Comparison of ENCODE assay signal across 8 cellular contexts in the genomic region with DNA sequence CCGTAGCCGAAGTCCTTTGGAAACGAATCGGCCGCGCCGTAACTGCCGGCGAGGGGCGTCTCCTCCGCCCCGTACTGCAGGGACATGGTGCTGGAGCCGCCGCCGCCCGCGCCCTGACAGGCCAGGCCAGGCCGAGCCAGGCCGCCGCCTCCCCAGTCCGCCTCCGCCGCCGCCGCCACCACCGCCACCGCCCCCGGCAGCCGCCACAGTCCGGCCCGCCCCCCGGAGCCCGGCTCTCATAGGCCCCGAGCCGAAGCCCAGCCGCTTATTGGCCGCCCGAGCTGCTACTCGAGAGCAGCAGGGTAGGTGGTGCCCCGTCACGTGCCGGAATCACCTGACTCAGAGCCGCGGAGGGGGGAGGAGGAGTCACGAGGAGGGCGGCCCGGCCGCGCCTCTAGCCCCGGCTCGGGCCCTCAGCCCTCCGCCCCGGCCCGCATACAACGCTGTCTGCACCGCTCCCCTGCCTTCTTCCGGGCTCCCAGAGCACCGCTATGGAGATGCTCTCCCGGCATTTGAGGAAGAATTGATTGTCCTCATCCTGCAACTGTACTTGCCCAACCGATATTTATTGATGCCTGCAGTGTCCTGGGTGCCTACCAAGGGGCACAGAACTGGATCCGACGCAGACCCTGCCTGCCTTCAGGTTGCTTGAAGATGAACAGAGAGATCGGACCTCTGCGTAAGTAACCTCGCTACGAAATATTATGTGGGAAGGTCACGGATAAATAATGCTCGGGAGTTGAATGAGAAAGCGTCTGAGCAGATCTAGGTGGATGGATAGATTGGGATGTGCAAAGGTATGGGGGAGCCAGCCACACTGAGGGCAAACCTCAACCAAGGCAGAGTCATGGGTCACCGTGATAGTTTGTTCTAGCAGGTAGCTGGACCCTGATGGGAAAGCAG. TPM values are rescaled to one million over a fixed set of nuclear protein-coding genes. Genes with fewer than 3 reads are reported as not detected.
DNase-seq lines count a peak whose midpoint lies in the region; ATAC-seq and TF ChIP-seq lines count a peak whose summit lies in the region.

A gene with protein sequence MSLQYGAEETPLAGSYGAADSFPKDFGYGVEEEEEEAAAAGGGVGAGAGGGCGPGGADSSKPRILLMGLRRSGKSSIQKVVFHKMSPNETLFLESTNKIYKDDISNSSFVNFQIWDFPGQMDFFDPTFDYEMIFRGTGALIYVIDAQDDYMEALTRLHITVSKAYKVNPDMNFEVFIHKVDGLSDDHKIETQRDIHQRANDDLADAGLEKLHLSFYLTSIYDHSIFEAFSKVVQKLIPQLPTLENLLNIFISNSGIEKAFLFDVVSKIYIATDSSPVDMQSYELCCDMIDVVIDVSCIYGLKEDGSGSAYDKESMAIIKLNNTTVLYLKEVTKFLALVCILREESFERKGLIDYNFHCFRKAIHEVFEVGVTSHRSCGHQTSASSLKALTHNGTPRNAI (minus strand): TSS at position 212 of the 903 bp plus-strand sequence. CDS start 126 bp downstream, at position 86.

- DNase-seq in NCI-H187 (lab: John Stamatoyannopoulos, UW), result peak; percentile 81 to 94
- DNase-seq in T-helper 17 cell, result peak; percentile 97
- peak; percentile 79 to 100 (median 98) for DNase-seq in amygdala (lab: John Stamatoyannopoulos, UW)
- peak; percentile 100 for DNase-seq in left ventricle myocardium inferior
- peak; percentile 98 for DNase-seq in progenitor cell of endocrine pancreas (ENCODE audit: low spot score, unreplicated experiment)
- peak; percentile 100 for DNase-seq in upper lobe of right lung

- H3K27ac ChIP-seq in left ventricle myocardium inferior (replicated peaks) (peak within 1 kb of the TSS; percentile 94), upper lobe of right lung (peak within 1 kb of the TSS; percentile 82)

- H3K27me3 ChIP-seq in left ventricle myocardium inferior (ENCODE audit: low read depth) (no peaks in the 10 kb centered on the region), upper lobe of right lung (no peaks in the 10 kb centered on the region)

- peaks cover 21% of the 10 kb centered on the region for H3K36me3 ChIP-seq in left ventricle myocardium inferior
- H3K36me3 ChIP-seq in upper lobe of right lung, result peaks cover 24% of the 10 kb centered on the region

- H3K36me3 Mint-ChIP-seq in T-helper 17 cell (ENCODE audit: low read depth) (peaks cover 6% of the 10 kb centered on the region), progenitor cell of endocrine pancreas (ENCODE audit: insufficient read depth) (peaks cover 7% of the 10 kb centered on the region)

- ATAC-seq in GM18499 (IDR thresholded peaks at IDR 0.05; ENCODE audit: insufficient read depth, unreplicated experiment) (peak; percentile 49), HG02938 (IDR thresholded peaks at IDR 0.05; ENCODE audit: unreplicated experiment) (peak; percentile 92), T-helper 17 cell (peak; percentile 98), upper lobe of right lung (peak; percentile 99)

- H3K9me3 ChIP-seq in T-helper 17 cell (ENCODE audit: control insufficient read depth, low read length, poor library complexity, severe bottlenecking) (no peaks in the 10 kb centered on the region), left ventricle myocardium inferior (replicated peaks) (no peaks in the 10 kb centered on the region), upper lobe of right lung (no peaks in the 10 kb centered on the region)

- no peaks in the 10 kb centered on the region for H3K9me3 Mint-ChIP-seq in progenitor cell of endocrine pancreas (ENCODE audit: low read depth)

- intact Hi-C loops in left ventricle myocardium inferior (cut with micrococcal nuclease), result no loop called here
- intact Hi-C loops in upper lobe of right lung (cut with DNase I), result no loop called here

- H3K27me3 Mint-ChIP-seq in T-helper 17 cell (no peaks in the 10 kb centered on the region), progenitor cell of endocrine pancreas (no peaks in the 10 kb centered on the region)

- peaks cover 41% of the 10 kb centered on the region for H3K4me1 Mint-ChIP-seq in T-helper 17 cell
- H3K4me1 Mint-ChIP-seq in progenitor cell of endocrine pancreas (ENCODE audit: low read depth), result peaks cover 24% of the 10 kb centered on the region

- H3K4me3 Mint-ChIP-seq in T-helper 17 cell (peak within 1 kb of the TSS; percentile 97), progenitor cell of endocrine pancreas (ENCODE audit: low read depth) (peak within 1 kb of the TSS; percentile 91)

- peak within 1 kb of the TSS; percentile 94 for H3K27ac Mint-ChIP-seq in T-helper 17 cell
- peak within 1 kb of the TSS; percentile 94 for H3K27ac Mint-ChIP-seq in progenitor cell of endocrine pancreas

- peak within 1 kb of the TSS; percentile 95 for H3K4me3 ChIP-seq in left ventricle myocardium inferior
- peak within 1 kb of the TSS; percentile 92 for H3K4me3 ChIP-seq in upper lobe of right lung

- TF ChIP-seq CTCF in left ventricle myocardium inferior (IDR thresholded peaks at IDR 0.05; ENCODE audit: borderline replicate concordance) (no peak), progenitor cell of endocrine pancreas (IDR thresholded peaks at IDR 0.05; ENCODE audit: unreplicated experiment) (no peak), upper lobe of right lung (IDR thresholded peaks at IDR 0.05) (no peak)

- H3K4me1 ChIP-seq in left ventricle myocardium inferior (peaks cover 94% of the 10 kb centered on the region), upper lobe of right lung (peaks cover 44% of the 10 kb centered on the region)

RNA-seq across cellular contexts. Expression of the gene that starts here (rescaled TPM):
- total RNA-seq in T-helper 17 cell, result 10 to 100 TPM; 15.8 to 16.9 TPM
- total RNA-seq in left ventricle myocardium inferior, result 20.0 TPM
- 19.7 and 20.8 TPM in 2 replicates for total RNA-seq in progenitor cell of endocrine pancreas
- total RNA-seq in upper lobe of right lung, result 32.7 TPM

Comparison
In these comparisons a context has a peak if more than half of its experiments do, and no peak if none do; other contexts are left out.
1. Peak in every context shown above with its lines: DNase-seq, ATAC-seq, H3K4me3 ChIP-seq and H3K27ac ChIP-seq.
2. ATAC-seq: peak in every context shown above with its lines; median percentile 99 in upper lobe of right lung; 98 in T-helper 17 cell; 92 in HG02938; 49 in GM18499.